In genomic region chr5:34544403-34544802, GRCh38 we compare ENCODE assay signal across 37 cellular contexts.
"Had no signal": no experiment of that assay in that cellular context is flagged by ENCODE, and none has a peak within 500 bp of the region (broad histone marks: within the 10 kb centered on the region; RNA-seq: fewer than 3 reads in every experiment).

No MANE protein-coding gene starts in this region.

- H3K36me3 ChIP-seq: ascending aorta, cardiac muscle cell had no signal

- H3K27ac Mint-ChIP-seq: activated CD4-positive, alpha-beta memory T cell treated with anti-CD3 and anti-CD28 coated beads, Interleukin-2, amount 10 ng/mL, durations not matched to agents 7 days and 5 days; activated CD4-positive, alpha-beta T cell treated with anti-CD3 and anti-CD28 coated beads for 36 hours; activated CD4-positive, alpha-beta T cell treated with anti-CD3 and anti-CD28 coated beads, Interleukin-2, amount 10 ng/mL, durations not matched to agents 7 days and 5 days; activated CD8-positive, alpha-beta memory T cell treated with anti-CD3 and anti-CD28 coated beads, Interleukin-2, amount 10 ng/mL, durations not matched to agents 7 days and 5 days; activated CD8-positive, alpha-beta T cell treated with anti-CD3 and anti-CD28 coated beads, Interleukin-2, amount 10 ng/mL, durations not matched to agents 7 days and 5 days; activated naive CD4-positive, alpha-beta T cell treated with anti-CD3 and anti-CD28 coated beads, Interleukin-2, amount 10 ng/mL, durations not matched to agents 7 days and 5 days; activated naive CD4-positive, alpha-beta T cell treated with anti-CD3 and anti-CD28 coated beads, Interleukin-2, amount 50 U/mL, for 24 hours; activated naive CD8-positive, alpha-beta T cell; activated naive CD8-positive, alpha-beta T cell treated with anti-CD3 and anti-CD28 coated beads, Interleukin-2, amount 10 ng/mL, durations not matched to agents 7 days and 5 days; activated naive CD8-positive, alpha-beta T cell treated with anti-CD3 and anti-CD28 coated beads, Interleukin-2, amount 50 U/mL, for 24 hours; activated T-cell treated with anti-CD3 and anti-CD28 coated beads, Interleukin-2, amount 50 U/mL, for 24 hours; activated T-helper 2 cell treated with anti-CD3 and anti-CD28 coated beads, Interferon-gamma antibody, Interleukin-2, Interleukin-4, amounts not matched to agents 10 μg/mL and 5 μg/mL and 100 μg/mL, durations not matched to agents 14 hours and 24 hours and 36 hours; T-helper 1 cell treated with Interleukin-12 subunit alpha and Interleukin-12 subunit beta and Interleukin-4 antibody, amounts not matched to agents 30 μg/mL and 1 μg/mL, for 36 hours; T-helper 2 cell treated with Interferon-gamma antibody and Interleukin-4, amounts not matched to agents 5 μg/mL and 100 μg/mL, for 36 hours had no signal

- FAIRE-seq: TTC549 had no signal

- H3K4me3 ChIP-seq: ascending aorta, cardiac muscle cell had no signal

- ATAC-seq: activated CD4-positive, alpha-beta T cell treated with anti-CD3 and anti-CD28 coated beads for 36 hours; activated CD4-positive, CD25-positive, alpha-beta regulatory T cell treated with anti-CD3 and anti-CD28 coated beads, Interleukin-2, amount 50 U/mL, for 24 hours; activated CD8-positive, alpha-beta memory T cell treated with anti-CD3 and anti-CD28 coated beads, Interleukin-2, amount 10 ng/mL, durations not matched to agents 7 days and 5 days; activated CD8-positive, alpha-beta T cell treated with anti-CD3 and anti-CD28 coated beads, Interleukin-2, amount 10 ng/mL, durations not matched to agents 7 days and 5 days; activated naive CD8-positive, alpha-beta T cell treated with anti-CD3 and anti-CD28 coated beads, Interleukin-2, amount 50 U/mL, for 24 hours had no signal

- H3K4me3 Mint-ChIP-seq: activated CD4-positive, alpha-beta memory T cell treated with anti-CD3 and anti-CD28 coated beads, Interleukin-2, amount 10 ng/mL, durations not matched to agents 7 days and 5 days; activated CD4-positive, alpha-beta T cell treated with anti-CD3 and anti-CD28 coated beads for 36 hours; activated CD4-positive, alpha-beta T cell treated with anti-CD3 and anti-CD28 coated beads, Interleukin-2, amount 10 ng/mL, durations not matched to agents 7 days and 5 days; activated CD8-positive, alpha-beta memory T cell treated with anti-CD3 and anti-CD28 coated beads, Interleukin-2, amount 10 ng/mL, durations not matched to agents 7 days and 5 days; activated CD8-positive, alpha-beta T cell treated with anti-CD3 and anti-CD28 coated beads, Interleukin-2, amount 10 ng/mL, durations not matched to agents 7 days and 5 days; activated naive CD4-positive, alpha-beta T cell treated with anti-CD3 and anti-CD28 coated beads, Interleukin-2, amount 10 ng/mL, durations not matched to agents 7 days and 5 days; activated naive CD4-positive, alpha-beta T cell treated with anti-CD3 and anti-CD28 coated beads, Interleukin-2, amount 50 U/mL, for 24 hours; activated naive CD8-positive, alpha-beta T cell; activated naive CD8-positive, alpha-beta T cell treated with anti-CD3 and anti-CD28 coated beads, Interleukin-2, amount 10 ng/mL, durations not matched to agents 7 days and 5 days; activated naive CD8-positive, alpha-beta T cell treated with anti-CD3 and anti-CD28 coated beads, Interleukin-2, amount 50 U/mL, for 24 hours; activated T-cell treated with anti-CD3 and anti-CD28 coated beads, Interleukin-2, amount 50 U/mL, for 24 hours; brain; central memory CD8-positive, alpha-beta T cell; T-helper 1 cell treated with Interleukin-12 subunit alpha and Interleukin-12 subunit beta and Interleukin-4 antibody, amounts not matched to agents 30 μg/mL and 1 μg/mL, for 36 hours; T-helper 2 cell treated with Interferon-gamma antibody and Interleukin-4, amounts not matched to agents 5 μg/mL and 100 μg/mL, for 36 hours had no signal

- H3K4me1 Mint-ChIP-seq: activated CD4-positive, alpha-beta memory T cell treated with anti-CD3 and anti-CD28 coated beads, Interleukin-2, amount 10 ng/mL, durations not matched to agents 7 days and 5 days; activated CD4-positive, alpha-beta T cell treated with anti-CD3 and anti-CD28 coated beads, Interleukin-2, amount 10 ng/mL, durations not matched to agents 7 days and 5 days; activated CD8-positive, alpha-beta memory T cell treated with anti-CD3 and anti-CD28 coated beads, Interleukin-2, amount 10 ng/mL, durations not matched to agents 7 days and 5 days; activated naive CD4-positive, alpha-beta T cell treated with anti-CD3 and anti-CD28 coated beads, Interleukin-2, amount 10 ng/mL, durations not matched to agents 7 days and 5 days; activated naive CD4-positive, alpha-beta T cell treated with anti-CD3 and anti-CD28 coated beads, Interleukin-2, amount 50 U/mL, for 24 hours; activated naive CD8-positive, alpha-beta T cell treated with anti-CD3 and anti-CD28 coated beads, Interleukin-2, amount 10 ng/mL, durations not matched to agents 7 days and 5 days; brain; central memory CD8-positive, alpha-beta T cell had no signal

- DNase-seq: activated CD4-positive, alpha-beta memory T cell treated with anti-CD3 and anti-CD28 coated beads, Interleukin-2, amount 10 ng/mL, durations not matched to agents 7 days and 5 days; activated CD4-positive, alpha-beta T cell treated with anti-CD3 and anti-CD28 coated beads for 1 hour; activated CD4-positive, alpha-beta T cell treated with anti-CD3 and anti-CD28 coated beads for 36 hours; activated CD4-positive, alpha-beta T cell treated with anti-CD3 and anti-CD28 coated beads for 48 hours; activated CD4-positive, alpha-beta T cell treated with anti-CD3 and anti-CD28 coated beads, Interleukin-2, amount 10 ng/mL, durations not matched to agents 7 days and 5 days; activated CD4-positive, alpha-beta T cell treated with anti-CD3 and anti-CD28 coated beads, Interleukin-2, amount 50 U/mL, for 48 hours; activated CD4-positive, CD25-positive, alpha-beta regulatory T cell; activated CD8-positive, alpha-beta memory T cell treated with anti-CD3 and anti-CD28 coated beads for 24 hours; activated CD8-positive, alpha-beta memory T cell treated with anti-CD3 and anti-CD28 coated beads, Interleukin-2, amount 10 ng/mL, durations not matched to agents 7 days and 5 days; activated CD8-positive, alpha-beta memory T cell treated with anti-CD3 and anti-CD28 coated beads, Interleukin-2, amount 50 U/mL, for 48 hours; activated CD8-positive, alpha-beta T cell treated with anti-CD3 and anti-CD28 coated beads, Interleukin-2, amount 10 ng/mL, durations not matched to agents 7 days and 5 days; activated effector memory CD4-positive, alpha-beta T cell treated with Interleukin-2 at 50 U/mL for 16 hours; activated gamma-delta T cell; activated naive CD4-positive, alpha-beta T cell treated with anti-CD3 and anti-CD28 coated beads, Interleukin-2, amount 10 ng/mL, durations not matched to agents 7 days and 5 days; activated naive CD4-positive, alpha-beta T cell treated with Interleukin-2 at 50 U/mL for 16 hours; activated naive CD8-positive, alpha-beta T cell treated with anti-CD3 and anti-CD28 coated beads, Interleukin-2, amount 10 ng/mL, durations not matched to agents 7 days and 5 days; activated naive CD8-positive, alpha-beta T cell treated with anti-CD3 and anti-CD28 coated beads, Interleukin-2, amount 50 U/mL, for 24 hours; activated T-cell treated with anti-CD3 and anti-CD28 coated beads, Interleukin-2, amount 50 U/mL, for 24 hours; activated T-cell treated with anti-CD3 and anti-CD28 coated beads, Interleukin-2, amount 50 U/mL, for 48 hours; amygdala; anterior cingulate cortex; caudate nucleus; cerebellar nuclear complex; T-helper 2 cell; T-helper 9 cell had no signal

- H3K27ac ChIP-seq: ascending aorta, cardiac muscle cell, VCaP had no signal

- H3K27me3 ChIP-seq: ascending aorta, cardiac muscle cell had no signal

- H3K36me3 Mint-ChIP-seq: activated CD8-positive, alpha-beta memory T cell treated with anti-CD3 and anti-CD28 coated beads, Interleukin-2, amount 10 ng/mL, durations not matched to agents 7 days and 5 days; activated naive CD4-positive, alpha-beta T cell treated with anti-CD3 and anti-CD28 coated beads, Interleukin-2, amount 10 ng/mL, durations not matched to agents 7 days and 5 days; activated naive CD8-positive, alpha-beta T cell; activated naive CD8-positive, alpha-beta T cell treated with anti-CD3 and anti-CD28 coated beads, Interleukin-2, amount 10 ng/mL, durations not matched to agents 7 days and 5 days; brain had no signal
